ENCODE assay signal across 1 cellular context in genomic region chr2:238441262-238442114, GRCh38.
A peak's percentile ranks its signal among the peaks of the same experiment; 100 is the strongest.
TF ChIP-seq lines count a peak whose summit lies in the region.

No MANE protein-coding gene starts in this region.

TF ChIP-seq in HepG2, 621 proteins besides CTCF, POLR2A, EP300 and RAD21 (continued from another document and continues in another):
- no peak for TF ChIP-seq AFF4 (CRISPR knock-in tag; IDR thresholded peaks at IDR 0.05)
- TF ChIP-seq BCLAF1 (IDR thresholded peaks at IDR 0.05), result no peak
- no peak for TF ChIP-seq ZSCAN30 (CRISPR knock-in tag; IDR thresholded peaks at IDR 0.05)
- peak; percentile 86; the same call in 1 of the 2 replicates for TF ChIP-seq AKAP8 (CRISPR knock-in tag; IDR thresholded peaks at IDR 0.05)
- peak; percentile 80 for TF ChIP-seq ZNF556 (CRISPR knock-in tag; IDR thresholded peaks at IDR 0.05; ENCODE audit: borderline replicate concordance)
- TF ChIP-seq GABPB1 (CRISPR knock-in tag; IDR thresholded peaks at IDR 0.05), result peak; percentile 20; the same call in 1 of the 2 replicates
- no peak for TF ChIP-seq FUBP1 (CRISPR knock-in tag; IDR thresholded peaks at IDR 0.05; ENCODE audit: borderline replicate concordance)
- peak; percentile 52; the same call in 1 of the 2 replicates for TF ChIP-seq SKIL (CRISPR knock-in tag; IDR thresholded peaks at IDR 0.05; ENCODE audit: borderline replicate concordance)
- peak in 1 of 2 experiments; percentile 81; a peak in 3 of 4 replicates for TF ChIP-seq HMGXB4 (CRISPR knock-in tag; IDR thresholded peaks at IDR 0.05; ENCODE audit: borderline replicate concordance in 1 of 2, low read depth in 1 of 2)
- peak; percentile 44; the same call in 1 of the 2 replicates for TF ChIP-seq TAF1 (CRISPR knock-in tag; IDR thresholded peaks at IDR 0.05)
- 0 out of 2 replicates have a peak, but pooled peaks have one; percentile 47 for TF ChIP-seq NRL (CRISPR knock-in tag; IDR thresholded peaks at IDR 0.05; ENCODE audit: borderline replicate concordance)
- TF ChIP-seq ZNF691 (CRISPR knock-in tag; IDR thresholded peaks at IDR 0.05; ENCODE audit: borderline replicate concordance, low read depth), result peak; percentile 99
- TF ChIP-seq ZNF720 (CRISPR knock-in tag; IDR thresholded peaks at IDR 0.05), result no peak
- TF ChIP-seq RXRB (CRISPR knock-in tag; IDR thresholded peaks at IDR 0.05; ENCODE audit: borderline replicate concordance), result peak; percentile 87
- peak; percentile 85; the same call in 1 of the 2 replicates for TF ChIP-seq TFDP1 (CRISPR knock-in tag; IDR thresholded peaks at IDR 0.05; ENCODE audit: borderline replicate concordance)
- no peak for TF ChIP-seq FOXM1 (CRISPR knock-in tag; IDR thresholded peaks at IDR 0.05)
- peak; percentile 80 for TF ChIP-seq PHF21A (CRISPR knock-in tag; IDR thresholded peaks at IDR 0.05)
- peak; percentile 83 for TF ChIP-seq ZSCAN29 (CRISPR knock-in tag; conservative IDR thresholded peaks at IDR 0.05)
- TF ChIP-seq RARA (CRISPR knock-in tag; IDR thresholded peaks at IDR 0.05), result peak; percentile 68
- peak; percentile 79 for TF ChIP-seq FOXO1 (CRISPR knock-in tag; IDR thresholded peaks at IDR 0.05)
- no peak for TF ChIP-seq CEBPB (IDR thresholded peaks at IDR 0.05; ENCODE audit: borderline replicate concordance, low read depth, low read length)
- TF ChIP-seq MAFG (CRISPR knock-in tag; IDR thresholded peaks at IDR 0.05), result no peak
- peak; percentile 49; the same call in 1 of the 2 replicates for TF ChIP-seq ZNF225 (CRISPR knock-in tag; IDR thresholded peaks at IDR 0.05)
- TF ChIP-seq ZNF441 (CRISPR knock-in tag; IDR thresholded peaks at IDR 0.05; ENCODE audit: borderline replicate concordance), result peak; percentile 70
- TF ChIP-seq ZNF263 (CRISPR knock-in tag; IDR thresholded peaks at IDR 0.05), result peak; percentile 62
- TF ChIP-seq ARID3A (IDR thresholded peaks at IDR 0.05; ENCODE audit: low read depth, low read length), result no peak; the same call in 1 of the 2 replicates
- peak; percentile 76; the same call in 1 of the 2 replicates for TF ChIP-seq MIER3 (CRISPR knock-in tag; IDR thresholded peaks at IDR 0.05; ENCODE audit: borderline replicate concordance)
- TF ChIP-seq CHD4 (IDR thresholded peaks at IDR 0.05; ENCODE audit: borderline replicate concordance, low read length), result no peak
- peak; percentile 53; the same call in 1 of the 2 replicates for TF ChIP-seq ZNF619 (CRISPR knock-in tag; IDR thresholded peaks at IDR 0.05)
- peak; percentile 99 for TF ChIP-seq ZNF292 (CRISPR knock-in tag; IDR thresholded peaks at IDR 0.05; ENCODE audit: borderline replicate concordance, low read depth)
- TF ChIP-seq POLR2G (IDR thresholded peaks at IDR 0.05; ENCODE audit: low read depth, low read length), result peak; percentile 54; the same call in 1 of the 2 replicates
- no peak for TF ChIP-seq TMF1 (CRISPR knock-in tag; IDR thresholded peaks at IDR 0.05; ENCODE audit: low read depth)
- peak; percentile 21 for TF ChIP-seq ZNF18 (CRISPR knock-in tag; IDR thresholded peaks at IDR 0.05; ENCODE audit: insufficient replicate concordance)
- peak; percentile 95 for TF ChIP-seq ZNF792 (CRISPR knock-in tag; IDR thresholded peaks at IDR 0.05)
- peak; percentile 75; the same call in 1 of the 2 replicates for TF ChIP-seq ZNF761 (CRISPR knock-in tag; conservative IDR thresholded peaks at IDR 0.05)
- TF ChIP-seq ZNF724P (CRISPR knock-in tag; IDR thresholded peaks at IDR 0.05; ENCODE audit: borderline replicate concordance), result peak; percentile 79; the same call in 1 of the 2 replicates
- TF ChIP-seq CC2D1A (CRISPR knock-in tag; IDR thresholded peaks at IDR 0.05), result 0 out of 2 replicates have a peak, but pooled peaks have one; percentile 78
- peak; percentile 96 for TF ChIP-seq ZBTB7A (CRISPR knock-in tag; IDR thresholded peaks at IDR 0.05)
- peak; percentile 72 for TF ChIP-seq STAG1 (CRISPR knock-in tag; IDR thresholded peaks at IDR 0.05)
- no peak for TF ChIP-seq ZBTB34 (CRISPR knock-in tag; IDR thresholded peaks at IDR 0.05)
- peak; percentile 29; the same call in 1 of the 2 replicates for TF ChIP-seq SIX1 (CRISPR knock-in tag; IDR thresholded peaks at IDR 0.05; ENCODE audit: borderline replicate concordance)
